Comparison of ENCODE assay signal across 12 cellular contexts in genomic region chr16:12063435-12063834, GRCh38.
"Had no signal": no experiment of that assay in that cellular context is flagged by ENCODE, and none has a peak within 500 bp of the region (broad histone marks: within the 10 kb centered on the region; RNA-seq: fewer than 3 reads in every experiment).

No MANE protein-coding gene starts in this region.

- H3K4me3 Mint-ChIP-seq: activated CD8-positive, alpha-beta T cell treated with anti-CD3 and anti-CD28 coated beads, Interleukin-2, amount 10 ng/mL, durations not matched to agents 7 days and 5 days; activated naive CD4-positive, alpha-beta T cell treated with anti-CD3 and anti-CD28 coated beads for 36 hours; naive thymus-derived CD4-positive, alpha-beta T cell; stimulated activated naive CD8-positive, alpha-beta T cell treated with anti-CD3 and anti-CD28 coated beads, Interleukin-15, amount 100 ng/mL, for 72 hours; WTC11 had no signal

- H3K4me1 Mint-ChIP-seq: WTC11 had no signal

- H3K27me3 ChIP-seq: cardiac muscle cell, colonic mucosa had no signal

- H3K27ac ChIP-seq: cardiac muscle cell had no signal

- H3K9me3 Mint-ChIP-seq: activated naive CD4-positive, alpha-beta T cell treated with anti-CD3 and anti-CD28 coated beads for 36 hours; naive thymus-derived CD4-positive, alpha-beta T cell; stimulated activated naive CD8-positive, alpha-beta T cell treated with anti-CD3 and anti-CD28 coated beads, Interleukin-15, amount 100 ng/mL, for 72 hours; WTC11 had no signal

- DNase-seq: activated CD4-positive, alpha-beta T cell treated with anti-CD3 and anti-CD28 coated beads for 48 hours; activated CD8-positive, alpha-beta memory T cell treated with anti-CD3 and anti-CD28 coated beads, Interleukin-2, amount 50 U/mL, for 48 hours; activated CD8-positive, alpha-beta T cell treated with anti-CD3 and anti-CD28 coated beads, Interleukin-2, amount 10 ng/mL, durations not matched to agents 7 days and 5 days; activated naive CD4-positive, alpha-beta T cell treated with anti-CD3 and anti-CD28 coated beads for 36 hours; effector CD4-positive, alpha-beta T cell; naive thymus-derived CD4-positive, alpha-beta T cell; stimulated activated CD4-positive, alpha-beta T cell treated with anti-CD3 and anti-CD28 coated beads, Interleukin-4, amount 100 ng/mL, for 1 hour; stimulated activated CD8-positive, alpha-beta memory T cell treated with anti-CD3 and anti-CD28 coated beads, Interleukin-4, amount 100 ng/mL, for 48 hours; stimulated activated naive CD8-positive, alpha-beta T cell treated with anti-CD3 and anti-CD28 coated beads, Interleukin-15, amount 100 ng/mL, for 72 hours had no signal

- H3K4me1 ChIP-seq: colonic mucosa had no signal

- H3K36me3 Mint-ChIP-seq: WTC11 had no signal

- ATAC-seq: activated CD8-positive, alpha-beta T cell treated with anti-CD3 and anti-CD28 coated beads, Interleukin-2, amount 10 ng/mL, durations not matched to agents 7 days and 5 days; stimulated activated naive CD8-positive, alpha-beta T cell treated with anti-CD3 and anti-CD28 coated beads, Interleukin-15, amount 100 ng/mL, for 72 hours; WTC11 had no signal

- H3K27me3 Mint-ChIP-seq: naive thymus-derived CD4-positive, alpha-beta T cell; stimulated activated naive CD8-positive, alpha-beta T cell treated with anti-CD3 and anti-CD28 coated beads, Interleukin-15, amount 100 ng/mL, for 72 hours had no signal

- H3K27ac Mint-ChIP-seq: activated CD8-positive, alpha-beta T cell treated with anti-CD3 and anti-CD28 coated beads, Interleukin-2, amount 10 ng/mL, durations not matched to agents 7 days and 5 days; activated naive CD4-positive, alpha-beta T cell treated with anti-CD3 and anti-CD28 coated beads for 36 hours; naive thymus-derived CD4-positive, alpha-beta T cell; stimulated activated naive CD8-positive, alpha-beta T cell treated with anti-CD3 and anti-CD28 coated beads, Interleukin-15, amount 100 ng/mL, for 72 hours; WTC11 had no signal

- H3K4me3 ChIP-seq: cardiac muscle cell, colonic mucosa had no signal

- H3K36me3 ChIP-seq: cardiac muscle cell, colonic mucosa had no signal

- H3K9me3 ChIP-seq: colonic mucosa had no signal
